8 cellular contexts compared by ENCODE assay signal in genomic region chr14:104393898-104394605, GRCh38.
DNase-seq lines count a peak whose midpoint lies in the region; ATAC-seq lines count a peak whose summit lies in the region.

No MANE protein-coding gene starts in this region.

- intact Hi-C loops in left cardiac atrium (cut with DNase I), result no loop called here

- peak; percentile 75 to 77 for ATAC-seq in left cardiac atrium

- DNase-seq in HT1080 (ENCODE audit: low read depth) (peak; percentile 23), left cardiac atrium (peak; percentile 61), LoVo (ENCODE audit: low spot score) (no peak), AML-193 (lab: John Stamatoyannopoulos, UW) (no peak), pons (ENCODE audit: low spot score) (no peak), amygdala (lab: John Stamatoyannopoulos, UW) (no peak)
- DNase-seq in activated CD8-positive, alpha-beta memory T cell treated with anti-CD3 and anti-CD28 coated beads for 24 hours, result peak; percentile 74
- peak; percentile 27 for DNase-seq in stimulated activated CD8-positive, alpha-beta memory T cell treated with anti-CD3 and anti-CD28 coated beads, Interleukin-4, amount 100 ng/mL, for 24 hours (ENCODE audit: low read depth)

Comparison
In these comparisons a context has a peak if more than half of its experiments do, and no peak if none do; other contexts are left out.
1. DNase-seq: peak in HT1080 (single experiment), activated CD8-positive, alpha-beta memory T cell treated with anti-CD3 and anti-CD28 coated beads for 24 hours (single experiment), left cardiac atrium (single experiment) and stimulated activated CD8-positive, alpha-beta memory T cell treated with anti-CD3 and anti-CD28 coated beads, Interleukin-4, amount 100 ng/mL, for 24 hours (single experiment); none in LoVo (single experiment), AML-193 (0 of 2), pons (single experiment) and amygdala (0 of 56).